Comparison of ENCODE assay signal across 2 cellular contexts in the genomic region with DNA sequence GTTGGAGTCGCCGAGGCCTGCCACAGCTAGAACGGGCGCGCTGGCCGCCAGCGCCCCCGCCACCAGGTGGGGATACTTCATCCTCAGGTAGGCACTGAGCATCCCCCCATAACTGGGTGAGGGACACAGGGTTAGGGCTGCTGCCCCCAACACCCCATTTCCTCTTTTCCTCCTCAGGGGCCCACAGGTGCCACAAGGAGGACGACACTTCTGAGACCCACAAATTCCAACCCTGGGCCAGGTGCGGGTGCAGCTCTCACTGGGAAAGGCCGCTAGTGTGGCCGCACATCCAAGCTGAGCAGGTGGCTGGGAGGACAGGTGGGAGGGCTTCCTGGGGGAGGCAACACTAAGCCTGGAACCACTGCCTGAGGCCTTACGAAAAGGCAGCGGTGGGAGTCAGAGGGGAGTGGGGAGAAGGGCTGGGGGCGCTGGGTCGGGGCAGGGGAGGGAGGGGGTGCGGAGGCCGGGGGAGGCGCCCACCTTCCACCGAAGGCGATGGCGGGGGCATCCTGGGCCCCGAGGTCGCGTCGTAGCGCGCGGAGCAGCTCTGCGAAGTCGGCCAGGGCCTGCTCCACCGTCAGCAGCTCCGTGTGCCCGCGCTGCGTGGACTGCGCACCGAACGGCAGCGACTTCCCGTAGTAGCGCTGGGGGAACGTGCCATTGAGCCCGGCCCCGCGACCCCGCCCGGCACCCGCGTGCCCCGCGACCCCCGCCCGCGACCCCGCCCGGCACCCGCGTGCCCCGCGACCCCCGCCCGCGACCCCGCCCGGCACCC.
TF ChIP-seq lines count a peak whose summit lies in the region.

No MANE protein-coding gene starts in this region.

TF ChIP-seq in A549, 52 proteins besides CTCF, POLR2A, EP300 and RAD21:
- TF ChIP-seq MYC (IDR thresholded peaks at IDR 0.05; ENCODE audit: borderline replicate concordance, low read length) = no peak
- TF ChIP-seq ZFP36 (IDR thresholded peaks at IDR 0.05; ENCODE audit: borderline replicate concordance, partially characterized antibody) = peak; percentile 64
- no peak for TF ChIP-seq HOXB13 (CRISPR knock-in tag; IDR thresholded peaks at IDR 0.05; ENCODE audit: low read depth)
- no peak for TF ChIP-seq RCOR1 (IDR thresholded peaks at IDR 0.05; ENCODE audit: low read depth, low read length)
- TF ChIP-seq CHD2 (IDR thresholded peaks at IDR 0.05; ENCODE audit: low read length, partially characterized antibody) = no peak
- TF ChIP-seq, protein P1, sequence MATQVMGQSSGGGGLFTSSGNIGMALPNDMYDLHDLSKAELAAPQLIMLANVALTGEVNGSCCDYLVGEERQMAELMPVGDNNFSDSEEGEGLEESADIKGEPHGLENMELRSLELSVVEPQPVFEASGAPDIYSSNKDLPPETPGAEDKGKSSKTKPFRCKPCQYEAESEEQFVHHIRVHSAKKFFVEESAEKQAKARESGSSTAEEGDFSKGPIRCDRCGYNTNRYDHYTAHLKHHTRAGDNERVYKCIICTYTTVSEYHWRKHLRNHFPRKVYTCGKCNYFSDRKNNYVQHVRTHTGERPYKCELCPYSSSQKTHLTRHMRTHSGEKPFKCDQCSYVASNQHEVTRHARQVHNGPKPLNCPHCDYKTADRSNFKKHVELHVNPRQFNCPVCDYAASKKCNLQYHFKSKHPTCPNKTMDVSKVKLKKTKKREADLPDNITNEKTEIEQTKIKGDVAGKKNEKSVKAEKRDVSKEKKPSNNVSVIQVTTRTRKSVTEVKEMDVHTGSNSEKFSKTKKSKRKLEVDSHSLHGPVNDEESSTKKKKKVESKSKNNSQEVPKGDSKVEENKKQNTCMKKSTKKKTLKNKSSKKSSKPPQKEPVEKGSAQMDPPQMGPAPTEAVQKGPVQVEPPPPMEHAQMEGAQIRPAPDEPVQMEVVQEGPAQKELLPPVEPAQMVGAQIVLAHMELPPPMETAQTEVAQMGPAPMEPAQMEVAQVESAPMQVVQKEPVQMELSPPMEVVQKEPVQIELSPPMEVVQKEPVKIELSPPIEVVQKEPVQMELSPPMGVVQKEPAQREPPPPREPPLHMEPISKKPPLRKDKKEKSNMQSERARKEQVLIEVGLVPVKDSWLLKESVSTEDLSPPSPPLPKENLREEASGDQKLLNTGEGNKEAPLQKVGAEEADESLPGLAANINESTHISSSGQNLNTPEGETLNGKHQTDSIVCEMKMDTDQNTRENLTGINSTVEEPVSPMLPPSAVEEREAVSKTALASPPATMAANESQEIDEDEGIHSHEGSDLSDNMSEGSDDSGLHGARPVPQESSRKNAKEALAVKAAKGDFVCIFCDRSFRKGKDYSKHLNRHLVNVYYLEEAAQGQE (IDR thresholded peaks at IDR 0.05) = no peak
- TF ChIP-seq, protein P2, sequence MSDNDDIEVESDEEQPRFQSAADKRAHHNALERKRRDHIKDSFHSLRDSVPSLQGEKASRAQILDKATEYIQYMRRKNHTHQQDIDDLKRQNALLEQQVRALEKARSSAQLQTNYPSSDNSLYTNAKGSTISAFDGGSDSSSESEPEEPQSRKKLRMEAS (IDR thresholded peaks at IDR 0.05) = no peak
- no peak for TF ChIP-seq JUNB (IDR thresholded peaks at IDR 0.05)

TF ChIP-seq in GM12891, 5 proteins besides CTCF, POLR2A, EP300 and RAD21:
- no peak for TF ChIP-seq PAX5 (IDR thresholded peaks at IDR 0.05; ENCODE audit: insufficient read depth, low read length, severe bottlenecking)
- TF ChIP-seq TAF1 (IDR thresholded peaks at IDR 0.05; ENCODE audit: low read depth, low read length) = no peak
- TF ChIP-seq POU2F2 (IDR thresholded peaks at IDR 0.05; ENCODE audit: low read depth, low read length) = no peak
- TF ChIP-seq SPI1 (IDR thresholded peaks at IDR 0.05; ENCODE audit: low read depth, low read length) = peak; percentile 49
- no peak for TF ChIP-seq POLR2AphosphoS5 (IDR thresholded peaks at IDR 0.05; ENCODE audit: low read depth, low read length)
TF ChIP-seq in GM12891: peak in this region for 1.
